In genomic region chrX:40383969-40384368, GRCh38 we compare ENCODE assay signal across 29 cellular contexts.
DNase-seq lines count a peak whose midpoint lies in the region; ATAC-seq and TF ChIP-seq lines count a peak whose summit lies in the region.
"Had no signal": no experiment of that assay in that cellular context is flagged by ENCODE, and none has a peak within 500 bp of the region (broad histone marks: within the 10 kb centered on the region; RNA-seq: fewer than 3 reads in every experiment).

No MANE protein-coding gene starts in this region.

- H3K36me3 ChIP-seq in BLaER1 = no peaks in the 10 kb centered on the region
- H3K36me3 ChIP-seq: heart left ventricle, prostate gland had no signal

- no peaks in the 10 kb centered on the region for H4K20me1 ChIP-seq in BLaER1

- no peak overlapping the region for H3K9ac ChIP-seq in BLaER1
- H3K9ac ChIP-seq: KMS-11 had no signal

- H3K4me3 ChIP-seq in BLaER1 (no peak overlapping the region), epithelial cell of proximal tubule (ENCODE audit: low read depth, low read length) (no peak overlapping the region)
- H3K4me3 ChIP-seq: body of pancreas, heart left ventricle, PC-9, prostate gland had no signal

- TF ChIP-seq CTCF in epithelial cell of proximal tubule (conservative IDR thresholded peaks at IDR 0.05; ENCODE audit: low read depth, low read length) = no peak

- DNase-seq in Caki2 (ENCODE audit: low read depth) (peak; percentile 31), HK-2 (ENCODE audit: unreplicated experiment) (peak; percentile 11), epithelial cell of proximal tubule (ENCODE audit: low read depth) (peak; percentile 56), midbrain (lab: John Stamatoyannopoulos, UW) (no peak), UCSD-AML1 (lab: John Stamatoyannopoulos, UW; ENCODE audit: unreplicated experiment) (no peak)
- DNase-seq: activated CD4-positive, alpha-beta memory T cell treated with anti-CD3 and anti-CD28 coated beads, Interleukin-2, amount 10 ng/mL, durations not matched to agents 7 days and 5 days; activated effector memory CD4-positive, alpha-beta T cell treated with Interleukin-2 at 50 U/mL for 16 hours; activated naive CD8-positive, alpha-beta T cell treated with anti-CD3 and anti-CD28 coated beads, Interleukin-2, amount 50 U/mL, for 24 hours; activated T-cell treated with anti-CD3 and anti-CD28 coated beads for 4 hours; body of pancreas; CD8-positive, alpha-beta T cell; cerebellar nuclear complex; DMS153; GF-D8; heart left ventricle; HFFc6; left cardiac atrium; NCI-H1048; NCI-H1930; NCI-H446; PC-9; SHP77 treated with DMSO at 0.1 percent for 48 hours; T-helper 9 cell had no signal

- peak overlapping the region; percentile 17 for H3K4me2 ChIP-seq in BLaER1
- H3K4me2 ChIP-seq: KMS-11, PC-9 had no signal

- H3K27me3 ChIP-seq in BLaER1 = no peaks in the 10 kb centered on the region
- H3K27me3 ChIP-seq: body of pancreas had no signal

- H3K4me1 ChIP-seq in BLaER1 = peaks cover 31% of the 10 kb centered on the region
- H3K4me1 ChIP-seq: body of pancreas, heart left ventricle, prostate gland had no signal

- in situ Hi-C loops in Caki2 (cut with HindIII; ENCODE audit: low pct_unique_long_range_greater_than_20kb, low sequenced_read_pairs) = no loop called here

- no peak overlapping the region for H3K27ac ChIP-seq in BLaER1
- H3K27ac ChIP-seq: body of pancreas, epithelial cell of prostate, heart left ventricle, KMS-11, PC-9, prostate gland had no signal

- H3K9me3 ChIP-seq in BLaER1 = no peaks in the 10 kb centered on the region
- H3K9me3 ChIP-seq: body of pancreas, prostate gland had no signal

- no peak for ATAC-seq in GM21390 (IDR thresholded peaks at IDR 0.05; ENCODE audit: unreplicated experiment)
- no peak for ATAC-seq in HG03175 (IDR thresholded peaks at IDR 0.05; ENCODE audit: unreplicated experiment)
- ATAC-seq: activated naive CD8-positive, alpha-beta T cell treated with anti-CD3 and anti-CD28 coated beads, Interleukin-2, amount 50 U/mL, for 24 hours; body of pancreas; CD8-positive, alpha-beta T cell; heart left ventricle; left cardiac atrium had no signal

Comparison
In these comparisons a context has a peak if more than half of its experiments do, and no peak if none do; other contexts are left out.
1. DNase-seq: peak in Caki2 (single experiment), HK-2 (single experiment) and epithelial cell of proximal tubule (single experiment); none in midbrain (single experiment) and UCSD-AML1 (single experiment).